Comparison of ENCODE assay signal across 18 cellular contexts in genomic region chr7:148588168-148588890, GRCh38. TPM values are rescaled to one million over a fixed set of nuclear protein-coding genes. Genes with fewer than 3 reads are reported as not detected.
"Had no signal": no experiment of that assay in that cellular context is flagged by ENCODE, and none has a peak within 500 bp of the region (broad histone marks: within the 10 kb centered on the region; RNA-seq: fewer than 3 reads in every experiment).

No MANE protein-coding gene starts in this region.

- H3K27ac ChIP-seq: ascending aorta, esophagus muscularis mucosa, left lung, thoracic aorta, upper lobe of right lung had no signal

- H3K4me1 ChIP-seq: ascending aorta, esophagus muscularis mucosa, left lung, upper lobe of right lung had no signal

- H3K36me3 ChIP-seq: ascending aorta, esophagus muscularis mucosa, left lung, thoracic aorta, upper lobe of right lung had no signal

- H3K4me3 ChIP-seq: ascending aorta, esophagus muscularis mucosa, left lung, mucosa of descending colon, thoracic aorta, upper lobe of right lung had no signal

- H3K9me3 ChIP-seq: ascending aorta, esophagus muscularis mucosa, left lung, mucosa of descending colon, thoracic aorta, upper lobe of right lung had no signal

- ATAC-seq: activated T-helper 17 cell treated with anti-CD3 and anti-CD28 coated beads, Interleukin-2, amount 50 U/mL, for 72 hours; left lung; mucosa of descending colon; naive thymus-derived CD4-positive, alpha-beta T cell; stimulated activated effector memory CD8-positive, alpha-beta T cell treated with anti-CD3 and anti-CD28 coated beads, Interleukin-12 subunit alpha, Interleukin-12 subunit beta, amount 100 ng/mL, for 72 hours; upper lobe of right lung had no signal

- DNase-seq: activated CD4-positive, alpha-beta T cell treated with anti-CD3 and anti-CD28 coated beads for 1 hour; activated CD4-positive, alpha-beta T cell treated with anti-CD3 and anti-CD28 coated beads, Interleukin-2, amount 50 U/mL, for 48 hours; activated naive CD4-positive, alpha-beta T cell treated with Interleukin-2 at 50 U/mL for 16 hours; hippocampal formation; kidney; left lung; mammary epithelial cell; mucosa of descending colon; naive thymus-derived CD4-positive, alpha-beta T cell; posterior cingulate gyrus; upper lobe of right lung had no signal

- FAIRE-seq: kidney had no signal

- H3K27me3 ChIP-seq: ascending aorta had no signal

RNA-seq across cellular contexts. Expression of gene C7orf33, which starts 2.2 kb away (rescaled TPM):
- total RNA-seq: activated T-helper 17 cell treated with anti-CD3 and anti-CD28 coated beads, Interleukin-2, amount 50 U/mL, for 72 hours; ascending aorta; bronchial epithelial cell; esophagus muscularis mucosa; glomerular endothelial cell; kidney; left lung; mammary epithelial cell; mucosa of descending colon; naive thymus-derived CD4-positive, alpha-beta T cell; thoracic aorta; upper lobe of right lung had no signal
- polyA plus RNA-seq: mammary epithelial cell; naive thymus-derived CD4-positive, alpha-beta T cell had no signal
